In the genomic region with DNA sequence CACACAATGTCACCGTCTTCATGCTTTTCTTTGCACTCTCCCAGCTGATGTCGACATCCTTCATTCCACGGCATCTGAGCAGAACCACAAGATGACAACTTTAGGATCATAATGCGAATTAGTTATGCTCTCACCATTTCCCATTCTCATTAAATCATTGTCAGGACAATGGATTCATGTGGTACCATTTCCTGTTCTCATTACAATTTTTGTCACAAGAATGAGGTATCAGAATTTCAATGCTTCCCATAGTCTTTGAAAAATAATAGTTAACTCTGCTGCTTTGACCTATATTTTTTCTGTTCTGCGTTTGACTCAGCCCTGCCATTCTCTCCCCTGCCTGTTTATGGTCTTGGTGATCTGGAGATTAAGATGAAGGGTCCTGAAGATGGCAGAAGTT, we compare ENCODE assay signal across 21 cellular contexts.
"Had no signal": no experiment of that assay in that cellular context is flagged by ENCODE, and none has a peak within 500 bp of the region (broad histone marks: within the 10 kb centered on the region; RNA-seq: fewer than 3 reads in every experiment).

No MANE protein-coding gene starts in this region.

- H3K27ac ChIP-seq: foreskin keratinocyte, lower lobe of right lung, sigmoid colon, spleen, upper lobe of left lung, WERI-Rb-1 had no signal

- ATAC-seq: activated CD8-positive, alpha-beta T cell treated with anti-CD3 and anti-CD28 coated beads, Interleukin-2, amount 10 ng/mL, durations not matched to agents 7 days and 5 days; activated naive CD8-positive, alpha-beta T cell treated with anti-CD3 and anti-CD28 coated beads, Interleukin-2, amount 50 U/mL, for 24 hours; foreskin keratinocyte; left lobe of liver; lower lobe of right lung; naive thymus-derived CD4-positive, alpha-beta T cell; stimulated activated naive CD8-positive, alpha-beta T cell treated with anti-CD3 and anti-CD28 coated beads, Interleukin-15, Interleukin-2, amounts not matched to agents 100 U/mL and 50 U/mL, for 24 hours had no signal

- H3K9me3 ChIP-seq: lower lobe of right lung, sigmoid colon, spleen, upper lobe of left lung had no signal

- H3K4me1 ChIP-seq: foreskin keratinocyte, lower lobe of right lung, sigmoid colon, spleen, upper lobe of left lung had no signal

- H3K27me3 ChIP-seq: sigmoid colon, upper lobe of left lung had no signal

- FAIRE-seq: endometrium had no signal

- DNase-seq: activated CD4-positive, alpha-beta T cell treated with anti-CD3 and anti-CD28 coated beads for 1 hour; activated CD4-positive, alpha-beta T cell treated with anti-CD3 and anti-CD28 coated beads, Interleukin-2, amount 50 U/mL, for 1 hour; activated CD8-positive, alpha-beta T cell treated with anti-CD3 and anti-CD28 coated beads, Interleukin-2, amount 10 ng/mL, durations not matched to agents 7 days and 5 days; activated gamma-delta T cell; activated naive CD4-positive, alpha-beta T cell treated with anti-CD3 and anti-CD28 coated beads, Interleukin-2, amount 50 U/mL, for 16 hours; activated naive CD8-positive, alpha-beta T cell treated with anti-CD3 and anti-CD28 coated beads, Interleukin-2, amount 50 U/mL, for 24 hours; effector CD4-positive, alpha-beta T cell; erythroblast; foreskin keratinocyte; immature natural killer cell; lower lobe of right lung; naive thymus-derived CD4-positive, alpha-beta T cell; occipital lobe; sigmoid colon; spleen; stimulated activated CD4-positive, alpha-beta T cell treated with anti-CD3 and anti-CD28 coated beads, Interleukin-4, amount 100 ng/mL, for 24 hours; stimulated activated naive CD8-positive, alpha-beta T cell treated with anti-CD3 and anti-CD28 coated beads, Interleukin-15, Interleukin-2, amounts not matched to agents 100 U/mL and 50 U/mL, for 24 hours; upper lobe of left lung; WERI-Rb-1 had no signal

- H3K36me3 ChIP-seq: lower lobe of right lung, sigmoid colon, spleen, upper lobe of left lung, WERI-Rb-1 had no signal

- H3K4me3 ChIP-seq: lower lobe of right lung, sigmoid colon, spleen, upper lobe of left lung had no signal
